8 cellular contexts compared by ENCODE assay signal in the genomic region with DNA sequence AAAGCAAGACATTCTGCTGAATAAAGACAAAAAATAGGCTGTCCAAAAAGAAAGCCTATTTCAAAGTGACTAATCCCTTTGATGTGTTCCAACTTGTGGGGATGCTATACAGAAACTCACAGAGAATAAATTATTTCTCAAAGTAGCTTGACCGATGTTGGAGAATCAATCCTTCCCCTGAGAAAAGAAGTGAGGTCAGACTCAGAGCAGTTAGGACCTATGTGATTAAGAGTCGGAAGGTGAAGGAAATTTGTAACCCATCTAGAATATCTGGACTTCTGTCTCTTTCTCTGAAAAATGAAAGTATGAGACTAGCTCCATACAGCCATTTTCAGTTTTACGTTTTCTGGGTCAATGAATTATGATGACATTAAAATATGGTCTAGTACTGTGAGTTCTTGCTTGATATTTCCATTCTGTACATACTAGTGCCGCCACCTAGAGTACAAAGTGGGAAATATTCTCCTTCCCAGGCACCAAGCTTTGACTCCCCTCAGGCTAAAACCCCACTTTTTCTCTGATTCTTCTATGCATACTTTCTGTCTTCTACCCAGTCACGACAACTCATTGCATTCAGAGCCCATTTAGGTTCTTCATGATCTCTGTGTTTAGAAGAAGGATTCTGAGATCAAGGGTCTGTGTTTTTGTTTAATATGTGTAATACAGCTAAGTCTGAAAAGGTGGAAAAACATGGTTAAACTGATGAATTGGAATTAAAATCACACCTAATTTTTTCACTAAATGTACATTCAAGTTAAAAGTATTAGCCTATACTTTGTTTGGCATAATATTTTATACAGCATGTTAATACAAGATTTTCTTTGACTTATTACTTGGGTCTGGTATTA. TPM values are rescaled to one million over a fixed set of nuclear protein-coding genes. Genes with fewer than 3 reads are reported as not detected.
DNase-seq lines count a peak whose midpoint lies in the region; ATAC-seq and TF ChIP-seq lines count a peak whose summit lies in the region.

No MANE protein-coding gene starts in this region.

- POLR2A ChIA-PET in activated CD8-positive, alpha-beta T cell treated with anti-CD3 and anti-CD28 coated beads, Interleukin-2, amount 10 ng/mL, durations not matched to agents 7 days and 5 days (lab: Charles Lee), result no interaction called here

- H3K4me3 Mint-ChIP-seq in activated CD8-positive, alpha-beta T cell treated with anti-CD3 and anti-CD28 coated beads, Interleukin-2, amount 10 ng/mL, durations not matched to agents 7 days and 5 days, result no peak overlapping the region

- H3K27ac Mint-ChIP-seq in activated CD8-positive, alpha-beta T cell treated with anti-CD3 and anti-CD28 coated beads, Interleukin-2, amount 10 ng/mL, durations not matched to agents 7 days and 5 days, result no peak overlapping the region

- H3K4me2 ChIP-seq in smooth muscle cell, result no peak overlapping the region

- H3K9ac ChIP-seq in smooth muscle cell (ENCODE audit: low read depth), result no peak overlapping the region

- no peaks in the 10 kb centered on the region for H3K4me1 ChIP-seq in right atrium auricular region
- no peaks in the 10 kb centered on the region for H3K4me1 ChIP-seq in smooth muscle cell (ENCODE audit: low read depth)

- no peaks in the 10 kb centered on the region for H4K20me1 ChIP-seq in smooth muscle cell (ENCODE audit: low read depth)

- CTCF ChIA-PET in activated CD8-positive, alpha-beta T cell treated with anti-CD3 and anti-CD28 coated beads, Interleukin-2, amount 10 ng/mL, durations not matched to agents 7 days and 5 days (lab: Charles Lee), result interaction anchor here (0.6 to 2.8 kb wide), 15 partner anchors 11 to 447 kb away, joined by 3 to 16 read pairs (median 4); no protein-coding TSS in a partner anchor

- no peaks in the 10 kb centered on the region for H3F3A ChIP-seq in smooth muscle cell (ENCODE audit: low read depth)

- peak overlapping the region; percentile 26 for H2AFZ ChIP-seq in smooth muscle cell (ENCODE audit: low read depth)

- peak; percentile 98 for ATAC-seq in GM18909 (IDR thresholded peaks at IDR 0.05; ENCODE audit: poor library complexity, unreplicated experiment)
- peak; percentile 84 for ATAC-seq in HG03045 (IDR thresholded peaks at IDR 0.05; ENCODE audit: unreplicated experiment)
- ATAC-seq in activated CD8-positive, alpha-beta T cell treated with anti-CD3 and anti-CD28 coated beads, Interleukin-2, amount 10 ng/mL, durations not matched to agents 7 days and 5 days, result peak; percentile 69

- H3K27me3 Mint-ChIP-seq in activated CD8-positive, alpha-beta T cell treated with anti-CD3 and anti-CD28 coated beads, Interleukin-2, amount 10 ng/mL, durations not matched to agents 7 days and 5 days (ENCODE audit: low read depth), result no peaks in the 10 kb centered on the region

- WGBS in smooth muscle cell (ENCODE audit: low lambda C conversion rate), result 35% methylated on average over 5 of the region's 5 CpGs

- TF ChIP-seq CTCF in right atrium auricular region (IDR thresholded peaks at IDR 0.05), result peak; percentile 58 to 77
- peak; percentile 71 for TF ChIP-seq CTCF in smooth muscle cell (IDR thresholded peaks at IDR 0.05; ENCODE audit: borderline replicate concordance, insufficient read depth, poor library complexity, severe bottlenecking)

- DNase-seq in COR-L47 (lab: John Stamatoyannopoulos, UW), result peak; percentile 56
- peak; percentile 60 for DNase-seq in NCI-H146 treated with DMSO at 0.1 percent for 48 hours (lab: John Stamatoyannopoulos, UW; ENCODE audit: unreplicated experiment)
- peak; percentile 34 for DNase-seq in activated CD8-positive, alpha-beta T cell treated with anti-CD3 and anti-CD28 coated beads, Interleukin-2, amount 10 ng/mL, durations not matched to agents 7 days and 5 days
- no peak for DNase-seq in right atrium auricular region (ENCODE audit: low spot score)
- no peak for DNase-seq in smooth muscle cell (lab: John Stamatoyannopoulos, UW; ENCODE audit: unreplicated experiment)
- no peak for DNase-seq in activated naive CD4-positive, alpha-beta T cell (lab: John Stamatoyannopoulos, UW)

- no peaks in the 10 kb centered on the region for H3K9me3 ChIP-seq in right atrium auricular region
- no peaks in the 10 kb centered on the region for H3K9me3 ChIP-seq in smooth muscle cell (replicated peaks; ENCODE audit: low read depth)

- no peaks in the 10 kb centered on the region for H3K9me3 Mint-ChIP-seq in activated CD8-positive, alpha-beta T cell treated with anti-CD3 and anti-CD28 coated beads, Interleukin-2, amount 10 ng/mL, durations not matched to agents 7 days and 5 days (ENCODE audit: insufficient read depth)

- H3K36me3 ChIP-seq in right atrium auricular region (no peaks in the 10 kb centered on the region), smooth muscle cell (ENCODE audit: low read depth) (no peaks in the 10 kb centered on the region)

- no peaks in the 10 kb centered on the region for H3K4me1 Mint-ChIP-seq in activated CD8-positive, alpha-beta T cell treated with anti-CD3 and anti-CD28 coated beads, Interleukin-2, amount 10 ng/mL, durations not matched to agents 7 days and 5 days (ENCODE audit: low read depth)

- H3K79me2 ChIP-seq in smooth muscle cell (ENCODE audit: low read depth), result no peaks in the 10 kb centered on the region

- no peaks in the 10 kb centered on the region for H3K36me3 Mint-ChIP-seq in activated CD8-positive, alpha-beta T cell treated with anti-CD3 and anti-CD28 coated beads, Interleukin-2, amount 10 ng/mL, durations not matched to agents 7 days and 5 days (ENCODE audit: low read depth)

- H3K27ac ChIP-seq in right atrium auricular region, result no peak overlapping the region
- no peak overlapping the region for H3K27ac ChIP-seq in smooth muscle cell (ENCODE audit: low read depth)

- H3K27me3 ChIP-seq in right atrium auricular region (no peaks in the 10 kb centered on the region), smooth muscle cell (ENCODE audit: low read depth) (no peaks in the 10 kb centered on the region)

- H3K4me3 ChIP-seq in right atrium auricular region (no peak overlapping the region), smooth muscle cell (no peak overlapping the region)

RNA-seq across cellular contexts. Expression of a gene that starts 6.9 kb away (rescaled TPM):
- total RNA-seq in activated CD8-positive, alpha-beta T cell treated with anti-CD3 and anti-CD28 coated beads, Interleukin-2, amount 10 ng/mL, durations not matched to agents 7 days and 5 days, result not detected
- total RNA-seq in right atrium auricular region (under 1 TPM in 1 of 2 donors, not detected in 1; 0.52 TPM), smooth muscle cell (not detected in 2 replicates)
- polyA plus RNA-seq in smooth muscle cell, result not detected in 2 replicates

RNA-seq across cellular contexts. Expression of a gene that starts 30.9 kb away (rescaled TPM):
- not detected for total RNA-seq in activated CD8-positive, alpha-beta T cell treated with anti-CD3 and anti-CD28 coated beads, Interleukin-2, amount 10 ng/mL, durations not matched to agents 7 days and 5 days
- 1 to 10 TPM; 2.2 to 2.9 TPM for total RNA-seq in right atrium auricular region
- total RNA-seq in smooth muscle cell, result 0.31 and 0.85 TPM in 2 replicates
- 0.16 TPM in 1 of 2 replicates, not detected in the other for polyA plus RNA-seq in smooth muscle cell

Comparison
In these comparisons a context has a peak if more than half of its experiments do, and no peak if none do; other contexts are left out.
1. DNase-seq: peak in COR-L47 (single experiment), NCI-H146 treated with DMSO at 0.1 percent for 48 hours (single experiment) and activated CD8-positive, alpha-beta T cell treated with anti-CD3 and anti-CD28 coated beads, Interleukin-2, amount 10 ng/mL, durations not matched to agents 7 days and 5 days (single experiment); none in right atrium auricular region (single experiment), smooth muscle cell (single experiment) and activated naive CD4-positive, alpha-beta T cell (0 of 4).
2. Peak in every context shown above with its lines, with median percentiles within 50 percentile points of each other: ATAC-seq.